Comparison of ENCODE assay signal across 19 cellular contexts in genomic region chr5:15420201-15420600, GRCh38.
DNase-seq lines count a peak whose midpoint lies in the region; ATAC-seq and TF ChIP-seq lines count a peak whose summit lies in the region.
"Had no signal": no experiment of that assay in that cellular context is flagged by ENCODE, and none has a peak within 500 bp of the region (broad histone marks: within the 10 kb centered on the region; RNA-seq: fewer than 3 reads in every experiment).

No MANE protein-coding gene starts in this region.

- TF ChIP-seq POLR2A in body of pancreas (IDR thresholded peaks at IDR 0.05) (no peak), uterus (IDR thresholded peaks at IDR 0.05) (no peak)

- intact Hi-C loops in body of pancreas (cut with DNase I), result no loop called here
- intact Hi-C loops in left ventricle myocardium inferior (cut with micrococcal nuclease), result no loop called here
- intact Hi-C loops in sciatic nerve (cut with DNase I), result no loop called here
- intact Hi-C loops in uterus (cut with DNase I; ENCODE audit: low total_unique reads), result no loop called here

- H3K4me1 ChIP-seq in body of pancreas (no peaks in the 10 kb centered on the region), left ventricle myocardium inferior (no peaks in the 10 kb centered on the region), uterus (peaks cover 0 to 9% of the 10 kb centered on the region in 2 donors)
- H3K4me1 ChIP-seq: A549, HAP-1, Peyer's patch had no signal

- H3K36me3 ChIP-seq in body of pancreas (replicated peaks in 1 of 2; ENCODE audit: insufficient read depth in 1 of 2, low read depth in 2 of 2) (no peaks in the 10 kb centered on the region), left ventricle myocardium inferior (no peaks in the 10 kb centered on the region), uterus (no peaks in the 10 kb centered on the region)
- H3K36me3 ChIP-seq: HAP-1, Peyer's patch had no signal

- peak; percentile 14 to 32 (median 24) for DNase-seq in body of pancreas
- DNase-seq in left ventricle myocardium inferior, result peak; percentile 64
- DNase-seq in sciatic nerve (ENCODE audit: low spot score), result peak; percentile 63
- DNase-seq in uterus, result peak; percentile 16 to 55
- no peak for DNase-seq in left lobe of liver (ENCODE audit: low spot score)
- DNase-seq in NCI-H2227 treated with DMSO at 0.1 percent for 48 hours (lab: John Stamatoyannopoulos, UW), result no peak
- DNase-seq: IMR-90; NCI-H1105; NCI-H146; NCI-H2029; NCI-H345; NCI-H524; NCI-H774; NK-92 treated with Interleukin-12 subunit alpha and Interleukin-12 subunit beta, amount 100 ng/mL, for 24 hours; Peyer's patch had no signal

- H3K27me3 ChIP-seq in body of pancreas (no peaks in the 10 kb centered on the region), left ventricle myocardium inferior (ENCODE audit: low read depth) (no peaks in the 10 kb centered on the region), uterus (no peaks in the 10 kb centered on the region)
- H3K27me3 ChIP-seq: Peyer's patch had no signal

- H3K27ac ChIP-seq in body of pancreas, result no peak overlapping the region
- H3K27ac ChIP-seq in left ventricle myocardium inferior (replicated peaks), result peak overlapping the region; percentile 65
- H3K27ac ChIP-seq in uterus, result no peak overlapping the region
- H3K27ac ChIP-seq: A549, Peyer's patch had no signal

- ATAC-seq in body of pancreas, result peak; percentile 33
- peak; percentile 73 for ATAC-seq in sciatic nerve
- ATAC-seq in left lobe of liver, result no peak
- ATAC-seq in GM21723 (IDR thresholded peaks at IDR 0.05; ENCODE audit: unreplicated experiment), result no peak
- ATAC-seq: A549, GM23338 had no signal

- H3K4me3 ChIP-seq in body of pancreas (no peak overlapping the region), left ventricle myocardium inferior (no peak overlapping the region), uterus (no peak overlapping the region)
- H3K4me3 ChIP-seq: A549, GM23338, HAP-1, Peyer's patch had no signal

- TF ChIP-seq CTCF in body of pancreas (IDR thresholded peaks at IDR 0.05) (no peak), left ventricle myocardium inferior (IDR thresholded peaks at IDR 0.05; ENCODE audit: borderline replicate concordance) (no peak), uterus (IDR thresholded peaks at IDR 0.05) (no peak)

- no peaks in the 10 kb centered on the region for H3K9me3 ChIP-seq in body of pancreas
- no peaks in the 10 kb centered on the region for H3K9me3 ChIP-seq in left ventricle myocardium inferior (replicated peaks)
- H3K9me3 ChIP-seq in uterus, result no peaks in the 10 kb centered on the region
- H3K9me3 ChIP-seq: A549, HAP-1, Peyer's patch had no signal

- WGBS in body of pancreas, 2 donors, result 43 to 44% methylated on average over 5 of the region's 5 CpGs

Comparison
In these comparisons a context has a peak if more than half of its experiments do, and no peak if none do; other contexts are left out.
1. ATAC-seq: peak in body of pancreas (single experiment) and sciatic nerve (single experiment); none in left lobe of liver (single experiment) and GM21723 (single experiment).
2. DNase-seq: peak in body of pancreas (4 of 4), left ventricle myocardium inferior (single experiment), sciatic nerve (single experiment) and uterus (2 of 2); none in left lobe of liver (single experiment) and NCI-H2227 treated with DMSO at 0.1 percent for 48 hours (single experiment).